Comparison of ENCODE assay signal across 16 cellular contexts in genomic region chr7:2296830-2297229, GRCh38. TPM values are rescaled to one million over a fixed set of nuclear protein-coding genes. Genes with fewer than 3 reads are reported as not detected.
DNase-seq lines count a peak whose midpoint lies in the region; ATAC-seq and TF ChIP-seq lines count a peak whose summit lies in the region.
"Had no signal": no experiment of that assay in that cellular context is flagged by ENCODE, and none has a peak within 500 bp of the region (broad histone marks: within the 10 kb centered on the region; RNA-seq: fewer than 3 reads in every experiment).

No MANE protein-coding gene starts in this region.

- H3K4me3 Mint-ChIP-seq in memory B cell (peak overlapping the region; percentile 44), T-cell (no peak overlapping the region)
- H3K4me3 Mint-ChIP-seq in stimulated activated naive B cell treated with anti-CD40 and anti-IgM and Interleukin-4, amounts not matched to agents 10 μg/mL and 1 μg/mL and 100 μg/mL, for 72 hours: peak overlapping the region; percentile 41 to 57
- H3K4me3 Mint-ChIP-seq: CD8-positive, alpha-beta T cell; GM23338 had no signal

- peaks cover 18% of the 10 kb centered on the region for H3F3A ChIP-seq in DOHH2 (ENCODE audit: control insufficient read depth, insufficient read depth)

- H3K27ac ChIP-seq in DOHH2 (ENCODE audit: low read depth, low read length) (peak overlapping the region; percentile 34), Karpas-422 (ENCODE audit: low read length) (no peak overlapping the region)
- H3K27ac ChIP-seq: BLaER1 treated with 17β-estradiol and CSF1 and Interleukin-3, amounts not matched to agents 10 nM and 100 nM had no signal

- H3K4me3 ChIP-seq in DOHH2 (ENCODE audit: low read length): peak overlapping the region; percentile 32
- H3K4me3 ChIP-seq in Karpas-422 (ENCODE audit: low read length): no peak overlapping the region
- H3K4me3 ChIP-seq: BLaER1 treated with 17β-estradiol and CSF1 and Interleukin-3, amounts not matched to agents 10 nM and 100 nM; GM23338 had no signal

- POLR2A ChIA-PET in T-cell (lab: Charles Lee): no interaction called here

- peaks cover 64% of the 10 kb centered on the region for H3K4me1 ChIP-seq in DOHH2 (ENCODE audit: control insufficient read depth, low read length)
- peaks cover 46% of the 10 kb centered on the region for H3K4me1 ChIP-seq in Karpas-422 (ENCODE audit: low read length)

- H2AFZ ChIP-seq in Karpas-422 (ENCODE audit: low read length): no peak overlapping the region
- H2AFZ ChIP-seq: GM23338 had no signal

- peak overlapping the region; percentile 94 for H3K27ac Mint-ChIP-seq in memory B cell
- peak overlapping the region; percentile 89 for H3K27ac Mint-ChIP-seq in stimulated activated naive B cell treated with anti-CD40 and anti-IgM and Interleukin-4, amounts not matched to agents 10 μg/mL and 1 μg/mL and 100 μg/mL, for 72 hours
- H3K27ac Mint-ChIP-seq in T-cell: no peak overlapping the region
- H3K27ac Mint-ChIP-seq: CD8-positive, alpha-beta T cell; GM23338 had no signal

- ATAC-seq in memory B cell (ENCODE audit: low read depth) (peak; percentile 59), HG02623 (IDR thresholded peaks at IDR 0.05; ENCODE audit: unreplicated experiment) (no peak), T-cell (replicated peaks in 1 of 4) (no peak)
- peak in 1 of 2 donors; percentile 8 for ATAC-seq in stimulated activated naive B cell treated with anti-CD40 and anti-IgM and Interleukin-4, amounts not matched to agents 10 μg/mL and 1 μg/mL and 100 μg/mL, for 72 hours (replicated peaks)
- ATAC-seq: CD8-positive, alpha-beta T cell; GM23338 had no signal

- no peaks in the 10 kb centered on the region for H4K20me1 ChIP-seq in DOHH2 (ENCODE audit: control insufficient read depth, insufficient read depth, low read depth, low read length)
- no peaks in the 10 kb centered on the region for H4K20me1 ChIP-seq in Karpas-422 (ENCODE audit: insufficient read depth, low read depth, low read length)

- H3K36me3 Mint-ChIP-seq in memory B cell: peaks cover 3% of the 10 kb centered on the region
- H3K36me3 Mint-ChIP-seq in stimulated activated naive B cell treated with anti-CD40 and anti-IgM and Interleukin-4, amounts not matched to agents 10 μg/mL and 1 μg/mL and 100 μg/mL, for 72 hours: peaks cover 51 to 74% of the 10 kb centered on the region in 2 donors
- no peaks in the 10 kb centered on the region for H3K36me3 Mint-ChIP-seq in T-cell
- H3K36me3 Mint-ChIP-seq: CD8-positive, alpha-beta T cell had no signal

- H3K36me3 ChIP-seq in DOHH2 (ENCODE audit: control insufficient read depth, low read length) (no peaks in the 10 kb centered on the region), Karpas-422 (ENCODE audit: insufficient read depth, low read length) (no peaks in the 10 kb centered on the region)

- H3K27me3 Mint-ChIP-seq in memory B cell (no peaks in the 10 kb centered on the region), T-cell (no peaks in the 10 kb centered on the region)
- H3K27me3 Mint-ChIP-seq in stimulated activated naive B cell treated with anti-CD40 and anti-IgM and Interleukin-4, amounts not matched to agents 10 μg/mL and 1 μg/mL and 100 μg/mL, for 72 hours: no peaks in the 10 kb centered on the region

- no peak for TF ChIP-seq CTCF in DOHH2 (IDR thresholded peaks at IDR 0.05; ENCODE audit: low read depth, low read length, poor library complexity, severe bottlenecking)

- H3K9me3 Mint-ChIP-seq in memory B cell: peaks cover 2% of the 10 kb centered on the region
- no peaks in the 10 kb centered on the region for H3K9me3 Mint-ChIP-seq in stimulated activated naive B cell treated with anti-CD40 and anti-IgM and Interleukin-4, amounts not matched to agents 10 μg/mL and 1 μg/mL and 100 μg/mL, for 72 hours
- no peaks in the 10 kb centered on the region for H3K9me3 Mint-ChIP-seq in T-cell
- H3K9me3 Mint-ChIP-seq: CD8-positive, alpha-beta T cell had no signal

- DNase-seq in Karpas-422: peak; percentile 55
- no peak for DNase-seq in memory B cell (ENCODE audit: low spot score in 2 of 2)
- no peak for DNase-seq in stimulated activated naive B cell treated with anti-CD40 and anti-IgM and Interleukin-4, amounts not matched to agents 10 μg/mL and 1 μg/mL and 100 μg/mL, for 72 hours
- DNase-seq in T-cell: no peak
- no peak for DNase-seq in NCI-H2196 treated with DMSO at 0.1 percent for 48 hours (lab: John Stamatoyannopoulos, UW; ENCODE audit: unreplicated experiment)
- DNase-seq: 8988T; Calu3; CD8-positive, alpha-beta T cell; DMS79 treated with DMSO at 0.1 percent for 48 hours; EL; IMR-90; KBM-7 had no signal

- H3K27me3 ChIP-seq in DOHH2 (ENCODE audit: control insufficient read depth, low read length) (no peaks in the 10 kb centered on the region), Karpas-422 (ENCODE audit: low read length) (no peaks in the 10 kb centered on the region)
- H3K27me3 ChIP-seq: BLaER1 treated with 17β-estradiol and CSF1 and Interleukin-3, amounts not matched to agents 10 nM and 100 nM had no signal

- CTCF ChIA-PET in T-cell (lab: Charles Lee): no interaction called here

- peaks cover 44% of the 10 kb centered on the region for H3K4me1 Mint-ChIP-seq in memory B cell
- H3K4me1 Mint-ChIP-seq in stimulated activated naive B cell treated with anti-CD40 and anti-IgM and Interleukin-4, amounts not matched to agents 10 μg/mL and 1 μg/mL and 100 μg/mL, for 72 hours: peaks cover 51 to 76% of the 10 kb centered on the region in 2 donors
- H3K4me1 Mint-ChIP-seq in T-cell: peaks cover 1 to 17% (median 4%) of the 10 kb centered on the region in 3 donors

- no peak overlapping the region for H3K9ac ChIP-seq in Karpas-422 (ENCODE audit: low read length)
- H3K9ac ChIP-seq: BLaER1 treated with 17β-estradiol and CSF1 and Interleukin-3, amounts not matched to agents 10 nM and 100 nM had no signal

- H3K79me2 ChIP-seq in DOHH2 (ENCODE audit: control insufficient read depth, low read length) (peaks cover 73% of the 10 kb centered on the region), Karpas-422 (ENCODE audit: low read length) (peaks cover 5% of the 10 kb centered on the region; the same call in 1 of the 2 replicates)

- H3K9me3 ChIP-seq in DOHH2 (ENCODE audit: control insufficient read depth, insufficient read depth, low read length): 0 out of 2 replicates have a peak, but pooled peaks cover 2% of the 10 kb centered on the region
- no peaks in the 10 kb centered on the region for H3K9me3 ChIP-seq in Karpas-422 (ENCODE audit: low read length)

- no peaks in the 10 kb centered on the region for H3K9me2 ChIP-seq in DOHH2 (replicated peaks; ENCODE audit: control insufficient read depth, low read length)
- no peaks in the 10 kb centered on the region for H3K9me2 ChIP-seq in Karpas-422 (replicated peaks; ENCODE audit: insufficient read depth, low read length)

- H3K4me2 ChIP-seq in DOHH2 (ENCODE audit: low read length): peak overlapping the region; percentile 48
- H3K4me2 ChIP-seq in Karpas-422 (ENCODE audit: low read depth, low read length, poor library complexity, severe bottlenecking): peak overlapping the region; percentile 8

RNA-seq across cellular contexts. Expression of gene SNX8, which starts 17.4 kb away (rescaled TPM):
- total RNA-seq in Karpas-422 (2014; rRNA removed; shearing (Covaris generic); ENCODE audit: low replicate concordance): 2.6 and 6.3 TPM in 2 replicates
- 10 to 100 TPM in 2 of 5 donors, 1 to 10 TPM in 3; 8.4 to 14.6 (median 9.9) TPM for total RNA-seq in T-cell

RNA-seq across cellular contexts. Expression of gene NUDT1, which starts 54.8 kb away (rescaled TPM):
- total RNA-seq in Karpas-422 (2014; rRNA removed; shearing (Covaris generic); ENCODE audit: low replicate concordance): 45.3 and 84.8 TPM in 2 replicates
- total RNA-seq in T-cell: 10 to 100 TPM; 12.0 to 29.7 (median 21.4) TPM

RNA-seq across cellular contexts. Expression of gene MRM2, which starts 54.8 kb away (rescaled TPM):
- total RNA-seq in Karpas-422 (2014; rRNA removed; shearing (Covaris generic); ENCODE audit: low replicate concordance): 35.5 TPM in 2 replicates
- 10 to 100 TPM in 3 of 5 donors, 1 to 10 TPM in 2; 6.5 to 20.0 (median 17.9) TPM for total RNA-seq in T-cell

RNA-seq across cellular contexts. Expression of gene EIF3B, which starts 57.8 kb away (rescaled TPM):
- 87.0 and 152 TPM in 2 replicates for total RNA-seq in Karpas-422 (2014; rRNA removed; shearing (Covaris generic); ENCODE audit: low replicate concordance)
- 100 to 1,000 TPM; 150 to 169 (median 165) TPM for total RNA-seq in T-cell

Comparison
In these comparisons a context has a peak if more than half of its experiments do, and no peak if none do; other contexts are left out.
1. H3K27ac Mint-ChIP-seq: peak in memory B cell (single experiment) and stimulated activated naive B cell treated with anti-CD40 and anti-IgM and Interleukin-4, amounts not matched to agents 10 μg/mL and 1 μg/mL and 100 μg/mL, for 72 hours (single experiment); none in T-cell (0 of 2).
2. H3K4me3 Mint-ChIP-seq: peak in memory B cell (single experiment) and stimulated activated naive B cell treated with anti-CD40 and anti-IgM and Interleukin-4, amounts not matched to agents 10 μg/mL and 1 μg/mL and 100 μg/mL, for 72 hours (2 of 2); none in T-cell (0 of 3).